Comparison of ENCODE assay signal across 9 cellular contexts in genomic region chr2:141557329-141558098, GRCh38.
DNase-seq lines count a peak whose midpoint lies in the region; ATAC-seq lines count a peak whose summit lies in the region.
"Had no signal": no experiment of that assay in that cellular context is flagged by ENCODE, and none has a peak within 500 bp of the region (broad histone marks: within the 10 kb centered on the region; RNA-seq: fewer than 3 reads in every experiment).

No MANE protein-coding gene starts in this region.

- POLR2A ChIA-PET in activated CD8-positive, alpha-beta T cell treated with anti-CD3 and anti-CD28 coated beads, Interleukin-2, amount 10 ng/mL, durations not matched to agents 7 days and 5 days (lab: Charles Lee): no interaction called here

- DNase-seq in HT1080 (ENCODE audit: low read depth) (peak; percentile 98), amniotic epithelial cell (ENCODE audit: low read depth) (peak; percentile 100), skeletal muscle cell (ENCODE audit: low read depth) (peak; percentile 85), activated gamma-delta T cell (lab: John Stamatoyannopoulos, UW) (no peak), NCI-H2107 (lab: John Stamatoyannopoulos, UW) (no peak), NAMALWA (ENCODE audit: low spot score) (no peak)
- DNase-seq in activated CD8-positive, alpha-beta T cell treated with anti-CD3 and anti-CD28 coated beads, Interleukin-2, amount 10 ng/mL, durations not matched to agents 7 days and 5 days: no peak
- DNase-seq: activated CD8-positive, alpha-beta memory T cell treated with anti-CD3 and anti-CD28 coated beads, Interleukin-2, amount 50 U/mL, for 48 hours had no signal

- H3K27me3 Mint-ChIP-seq in activated CD8-positive, alpha-beta T cell treated with anti-CD3 and anti-CD28 coated beads, Interleukin-2, amount 10 ng/mL, durations not matched to agents 7 days and 5 days (ENCODE audit: low read depth): no peaks in the 10 kb centered on the region

- CTCF ChIA-PET in activated CD8-positive, alpha-beta T cell treated with anti-CD3 and anti-CD28 coated beads, Interleukin-2, amount 10 ng/mL, durations not matched to agents 7 days and 5 days (lab: Charles Lee): no interaction called here

- H3K9me3 Mint-ChIP-seq in activated CD8-positive, alpha-beta T cell treated with anti-CD3 and anti-CD28 coated beads, Interleukin-2, amount 10 ng/mL, durations not matched to agents 7 days and 5 days (ENCODE audit: insufficient read depth): no peaks in the 10 kb centered on the region

- peak; percentile 56 for ATAC-seq in GM19395 (IDR thresholded peaks at IDR 0.05; ENCODE audit: unreplicated experiment)
- no peak for ATAC-seq in activated CD8-positive, alpha-beta T cell treated with anti-CD3 and anti-CD28 coated beads, Interleukin-2, amount 10 ng/mL, durations not matched to agents 7 days and 5 days

- H3K4me3 ChIP-seq in skeletal muscle cell (ENCODE audit: low read depth, low read length): no peak overlapping the region

- H3K36me3 Mint-ChIP-seq in activated CD8-positive, alpha-beta T cell treated with anti-CD3 and anti-CD28 coated beads, Interleukin-2, amount 10 ng/mL, durations not matched to agents 7 days and 5 days (ENCODE audit: low read depth): no peaks in the 10 kb centered on the region

- H3K4me1 Mint-ChIP-seq in activated CD8-positive, alpha-beta T cell treated with anti-CD3 and anti-CD28 coated beads, Interleukin-2, amount 10 ng/mL, durations not matched to agents 7 days and 5 days (ENCODE audit: low read depth): no peaks in the 10 kb centered on the region

- no peak overlapping the region for H3K4me3 Mint-ChIP-seq in activated CD8-positive, alpha-beta T cell treated with anti-CD3 and anti-CD28 coated beads, Interleukin-2, amount 10 ng/mL, durations not matched to agents 7 days and 5 days

- H3K27ac Mint-ChIP-seq in activated CD8-positive, alpha-beta T cell treated with anti-CD3 and anti-CD28 coated beads, Interleukin-2, amount 10 ng/mL, durations not matched to agents 7 days and 5 days: no peak overlapping the region

Comparison
In these comparisons a context has a peak if more than half of its experiments do, and no peak if none do; other contexts are left out.
1. DNase-seq: peak in HT1080 (single experiment), amniotic epithelial cell (single experiment) and skeletal muscle cell (single experiment); none in activated gamma-delta T cell (single experiment), activated CD8-positive, alpha-beta T cell treated with anti-CD3 and anti-CD28 coated beads, Interleukin-2, amount 10 ng/mL, durations not matched to agents 7 days and 5 days (single experiment), NCI-H2107 (single experiment) and NAMALWA (single experiment).